In genomic region chr15:72404356-72404755, GRCh38 we compare ENCODE assay signal across 35 cellular contexts. TPM values are rescaled to one million over a fixed set of nuclear protein-coding genes. Genes with fewer than 3 reads are reported as not detected.
"Had no signal": no experiment of that assay in that cellular context is flagged by ENCODE, and none has a peak within 500 bp of the region (broad histone marks: within the 10 kb centered on the region; RNA-seq: fewer than 3 reads in every experiment).

No MANE protein-coding gene starts in this region.

- H3K9me3 ChIP-seq: colonic mucosa, esophagus squamous epithelium, gastrocnemius medialis, heart right ventricle, left lung, lower lobe of right lung had no signal

- H3K4me1 ChIP-seq: colonic mucosa, esophagus squamous epithelium, gastrocnemius medialis, left lung, lower lobe of right lung had no signal

- H3K27me3 ChIP-seq: colonic mucosa had no signal

- H3K9me3 Mint-ChIP-seq: dendritic cell treated with granulocyte-macrophage colony-stimulating factor and Interleukin-4, amounts not matched to agents 40 ng/mL and 50 ng/mL, for 4 days; effector memory CD8-positive, alpha-beta T cell; endodermal cell had no signal

- H3K27ac ChIP-seq: colonic mucosa, epithelial cell of prostate, esophagus squamous epithelium, gastrocnemius medialis, heart right ventricle, left lung, lower lobe of right lung had no signal

- H3K27ac Mint-ChIP-seq: dendritic cell treated with granulocyte-macrophage colony-stimulating factor and Interleukin-4, amounts not matched to agents 40 ng/mL and 50 ng/mL, for 4 days; effector memory CD8-positive, alpha-beta T cell; endodermal cell; naive thymus-derived CD4-positive, alpha-beta T cell had no signal

- FAIRE-seq: endometrium, islet of Langerhans, keratinocyte had no signal

- DNase-seq: colonic mucosa; cortex of kidney; effector CD8-positive, alpha-beta T cell; effector memory CD8-positive, alpha-beta T cell; endodermal cell; erythroblast; esophagus squamous epithelium; foreskin fibroblast; foreskin melanocyte; gastrocnemius medialis; glutamatergic neuron; head of caudate nucleus; heart right ventricle; hippocampal formation; left cardiac atrium; left lung; left ventricle myocardium superior; lower lobe of right lung; mesenchymal stem cell; midbrain; naive thymus-derived CD4-positive, alpha-beta T cell had no signal

- H3K4me1 Mint-ChIP-seq: endodermal cell; naive thymus-derived CD4-positive, alpha-beta T cell had no signal

- H3K36me3 ChIP-seq: colonic mucosa, esophagus squamous epithelium, gastrocnemius medialis, heart right ventricle, left lung, lower lobe of right lung had no signal

- H3K4me3 Mint-ChIP-seq: dendritic cell treated with granulocyte-macrophage colony-stimulating factor and Interleukin-4, amounts not matched to agents 40 ng/mL and 50 ng/mL, for 4 days; effector memory CD8-positive, alpha-beta T cell; endodermal cell; naive thymus-derived CD4-positive, alpha-beta T cell had no signal

- H3K4me3 ChIP-seq: colonic mucosa, esophagus squamous epithelium, gastrocnemius medialis, heart right ventricle, left lung, lower lobe of right lung had no signal

- ATAC-seq: effector memory CD8-positive, alpha-beta T cell; esophagus mucosa; gastrocnemius medialis; heart right ventricle; left cardiac atrium; left lung; left ventricle myocardium superior; naive thymus-derived CD4-positive, alpha-beta T cell had no signal

RNA-seq across cellular contexts. Expression of gene TMEM202, which starts 6.3 kb away (rescaled TPM):
- total RNA-seq: colonic mucosa; dermis microvascular lymphatic vessel endothelial cell; endodermal cell; esophagus mucosa; esophagus squamous epithelium; gastrocnemius medialis; glomerular endothelial cell; heart right ventricle; kidney epithelial cell; left cardiac atrium; left lung; left ventricle myocardium superior; lower leg skin; lower lobe of right lung; lung microvascular endothelial cell; mesenteric fat pad; mononuclear cell; mucosa of gallbladder; naive thymus-derived CD4-positive, alpha-beta T cell had no signal
- polyA plus RNA-seq: heart right ventricle; keratinocyte; naive thymus-derived CD4-positive, alpha-beta T cell had no signal
